In genomic region chr1:93591833-93592635, GRCh38 we compare ENCODE assay signal across 1 cellular context.
TF ChIP-seq lines count a peak whose summit lies in the region.

No MANE protein-coding gene starts in this region.

TF ChIP-seq in GM23338, 12 proteins besides CTCF, POLR2A, EP300 and RAD21 (continued from another document):
- TF ChIP-seq, protein P1, sequence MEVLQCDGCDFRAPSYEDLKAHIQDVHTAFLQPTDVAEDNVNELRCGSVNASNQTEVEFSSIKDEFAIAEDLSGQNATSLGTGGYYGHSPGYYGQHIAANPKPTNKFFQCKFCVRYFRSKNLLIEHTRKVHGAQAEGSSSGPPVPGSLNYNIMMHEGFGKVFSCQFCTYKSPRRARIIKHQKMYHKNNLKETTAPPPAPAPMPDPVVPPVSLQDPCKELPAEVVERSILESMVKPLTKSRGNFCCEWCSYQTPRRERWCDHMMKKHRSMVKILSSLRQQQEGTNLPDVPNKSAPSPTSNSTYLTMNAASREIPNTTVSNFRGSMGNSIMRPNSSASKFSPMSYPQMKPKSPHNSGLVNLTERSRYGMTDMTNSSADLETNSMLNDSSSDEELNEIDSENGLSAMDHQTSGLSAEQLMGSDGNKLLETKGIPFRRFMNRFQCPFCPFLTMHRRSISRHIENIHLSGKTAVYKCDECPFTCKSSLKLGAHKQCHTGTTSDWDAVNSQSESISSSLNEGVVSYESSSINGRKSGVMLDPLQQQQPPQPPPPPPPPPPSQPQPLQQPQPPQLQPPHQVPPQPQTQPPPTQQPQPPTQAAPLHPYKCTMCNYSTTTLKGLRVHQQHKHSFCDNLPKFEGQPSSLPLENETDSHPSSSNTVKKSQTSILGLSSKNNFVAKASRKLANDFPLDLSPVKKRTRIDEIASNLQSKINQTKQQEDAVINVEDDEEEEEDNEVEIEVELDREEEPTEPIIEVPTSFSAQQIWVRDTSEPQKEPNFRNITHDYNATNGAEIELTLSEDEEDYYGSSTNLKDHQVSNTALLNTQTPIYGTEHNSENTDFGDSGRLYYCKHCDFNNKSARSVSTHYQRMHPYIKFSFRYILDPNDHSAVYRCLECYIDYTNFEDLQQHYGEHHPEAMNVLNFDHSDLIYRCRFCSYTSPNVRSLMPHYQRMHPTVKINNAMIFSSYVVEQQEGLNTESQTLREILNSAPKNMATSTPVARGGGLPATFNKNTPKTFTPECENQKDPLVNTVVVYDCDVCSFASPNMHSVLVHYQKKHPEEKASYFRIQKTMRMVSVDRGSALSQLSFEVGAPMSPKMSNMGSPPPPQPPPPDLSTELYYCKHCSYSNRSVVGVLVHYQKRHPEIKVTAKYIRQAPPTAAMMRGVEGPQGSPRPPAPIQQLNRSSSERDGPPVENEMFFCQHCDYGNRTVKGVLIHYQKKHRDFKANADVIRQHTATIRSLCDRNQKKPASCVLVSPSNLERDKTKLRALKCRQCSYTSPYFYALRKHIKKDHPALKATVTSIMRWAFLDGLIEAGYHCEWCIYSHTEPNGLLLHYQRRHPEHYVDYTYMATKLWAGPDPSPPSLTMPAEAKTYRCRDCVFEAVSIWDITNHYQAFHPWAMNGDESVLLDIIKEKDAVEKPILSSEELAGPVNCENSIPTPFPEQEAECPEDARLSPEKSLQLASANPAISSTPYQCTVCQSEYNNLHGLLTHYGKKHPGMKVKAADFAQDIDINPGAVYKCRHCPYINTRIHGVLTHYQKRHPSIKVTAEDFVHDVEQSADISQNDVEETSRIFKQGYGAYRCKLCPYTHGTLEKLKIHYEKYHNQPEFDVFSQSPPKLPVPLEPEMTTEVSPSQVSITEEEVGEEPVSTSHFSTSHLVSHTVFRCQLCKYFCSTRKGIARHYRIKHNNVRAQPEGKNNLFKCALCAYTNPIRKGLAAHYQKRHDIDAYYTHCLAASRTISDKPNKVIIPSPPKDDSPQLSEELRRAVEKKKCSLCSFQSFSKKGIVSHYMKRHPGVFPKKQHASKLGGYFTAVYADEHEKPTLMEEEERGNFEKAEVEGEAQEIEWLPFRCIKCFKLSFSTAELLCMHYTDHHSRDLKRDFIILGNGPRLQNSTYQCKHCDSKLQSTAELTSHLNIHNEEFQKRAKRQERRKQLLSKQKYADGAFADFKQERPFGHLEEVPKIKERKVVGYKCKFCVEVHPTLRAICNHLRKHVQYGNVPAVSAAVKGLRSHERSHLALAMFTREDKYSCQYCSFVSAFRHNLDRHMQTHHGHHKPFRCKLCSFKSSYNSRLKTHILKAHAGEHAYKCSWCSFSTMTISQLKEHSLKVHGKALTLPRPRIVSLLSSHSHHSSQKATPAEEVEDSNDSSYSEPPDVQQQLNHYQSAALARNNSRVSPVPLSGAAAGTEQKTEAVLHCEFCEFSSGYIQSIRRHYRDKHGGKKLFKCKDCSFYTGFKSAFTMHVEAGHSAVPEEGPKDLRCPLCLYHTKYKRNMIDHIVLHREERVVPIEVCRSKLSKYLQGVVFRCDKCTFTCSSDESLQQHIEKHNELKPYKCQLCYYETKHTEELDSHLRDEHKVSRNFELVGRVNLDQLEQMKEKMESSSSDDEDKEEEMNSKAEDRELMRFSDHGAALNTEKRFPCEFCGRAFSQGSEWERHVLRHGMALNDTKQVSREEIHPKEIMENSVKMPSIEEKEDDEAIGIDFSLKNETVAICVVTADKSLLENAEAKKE (CRISPR knock-in tag; IDR thresholded peaks at IDR 0.05), result no peak
- TF ChIP-seq EZH2phosphoT487 (IDR thresholded peaks at IDR 0.05; ENCODE audit: unreplicated experiment) (no peak), STAT1 (IDR thresholded peaks at IDR 0.05; ENCODE audit: unreplicated experiment) (no peak), JUNB (IDR thresholded peaks at IDR 0.05; ENCODE audit: unreplicated experiment) (no peak), ZNF331 (CRISPR knock-in tag; IDR thresholded peaks at IDR 0.05; ENCODE audit: low read depth) (no peak), NANOG (IDR thresholded peaks at IDR 0.05; ENCODE audit: borderline replicate concordance) (no peak), POLR2AphosphoS5 (IDR thresholded peaks at IDR 0.05; ENCODE audit: low read depth) (no peak)
- TF ChIP-seq, protein P2, sequence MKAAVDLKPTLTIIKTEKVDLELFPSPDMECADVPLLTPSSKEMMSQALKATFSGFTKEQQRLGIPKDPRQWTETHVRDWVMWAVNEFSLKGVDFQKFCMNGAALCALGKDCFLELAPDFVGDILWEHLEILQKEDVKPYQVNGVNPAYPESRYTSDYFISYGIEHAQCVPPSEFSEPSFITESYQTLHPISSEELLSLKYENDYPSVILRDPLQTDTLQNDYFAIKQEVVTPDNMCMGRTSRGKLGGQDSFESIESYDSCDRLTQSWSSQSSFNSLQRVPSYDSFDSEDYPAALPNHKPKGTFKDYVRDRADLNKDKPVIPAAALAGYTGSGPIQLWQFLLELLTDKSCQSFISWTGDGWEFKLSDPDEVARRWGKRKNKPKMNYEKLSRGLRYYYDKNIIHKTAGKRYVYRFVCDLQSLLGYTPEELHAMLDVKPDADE (IDR thresholded peaks at IDR 0.05), result no peak
